In genomic region chr3:8963137-8963853, GRCh38 we compare ENCODE assay signal across 1 cellular context.
A peak's percentile ranks its signal among the peaks of the same experiment; 100 is the strongest.
TF ChIP-seq lines count a peak whose summit lies in the region.

TSS of gene RAD18 (minus strand) at chr3:8963472. CDS start at chr3:8963385, 87 bp downstream.

TF ChIP-seq in HepG2, 621 proteins besides CTCF, POLR2A, EP300 and RAD21 (continued from another document and continues in another):
- TF ChIP-seq ZNF362 (CRISPR knock-in tag; IDR thresholded peaks at IDR 0.05; ENCODE audit: borderline replicate concordance) (no peak), NR2C2 (CRISPR knock-in tag; IDR thresholded peaks at IDR 0.05; ENCODE audit: borderline replicate concordance) (peak; percentile 57; the same call in 1 of the 2 replicates), ZKSCAN5 (CRISPR knock-in tag; IDR thresholded peaks at IDR 0.05) (no peak), GTF3A (CRISPR knock-in tag; conservative IDR thresholded peaks at IDR 0.05) (no peak), NFYC (CRISPR knock-in tag; IDR thresholded peaks at IDR 0.05) (no peak; the same call in 1 of the 2 replicates), RNF2 (conservative IDR thresholded peaks at IDR 0.05; ENCODE audit: low read depth) (no peak), ARNT (IDR thresholded peaks at IDR 0.05) (no peak), ZNF780A (CRISPR knock-in tag; IDR thresholded peaks at IDR 0.05) (no peak), KDM5B (CRISPR knock-in tag; IDR thresholded peaks at IDR 0.05; ENCODE audit: borderline replicate concordance) (peak; percentile 58; the same call in 1 of the 2 replicates), PAF1 (CRISPR knock-in tag; IDR thresholded peaks at IDR 0.05) (no peak), FOXP1 (IDR thresholded peaks at IDR 0.05) (no peak), FOXP1 (CRISPR knock-in tag; IDR thresholded peaks at IDR 0.05) (no peak), ZFP62 (CRISPR knock-in tag; IDR thresholded peaks at IDR 0.05) (no peak), GLI4 (CRISPR knock-in tag; IDR thresholded peaks at IDR 0.05; ENCODE audit: borderline replicate concordance) (no peak), PAWR (CRISPR knock-in tag; IDR thresholded peaks at IDR 0.05; ENCODE audit: borderline replicate concordance) (0 out of 2 replicates have a peak, but pooled peaks have one; percentile 31), ZBTB14 (CRISPR knock-in tag; IDR thresholded peaks at IDR 0.05) (no peak), U2AF1 (optimal IDR thresholded peaks at IDR 0.05; ENCODE audit: low read depth, low read length) (no peak), ZEB1 (IDR thresholded peaks at IDR 0.05; ENCODE audit: insufficient replicate concordance, low read depth) (peak; percentile 66), SP2 (CRISPR knock-in tag; IDR thresholded peaks at IDR 0.05) (peak; percentile 60; the same call in 1 of the 2 replicates), ZNF607 (CRISPR knock-in tag; IDR thresholded peaks at IDR 0.05; ENCODE audit: borderline replicate concordance) (peak; percentile 5; the same call in 1 of the 2 replicates), ZNF414 (CRISPR knock-in tag; IDR thresholded peaks at IDR 0.05) (no peak), CHCHD3 (CRISPR knock-in tag; IDR thresholded peaks at IDR 0.05) (no peak), KAT7 (CRISPR knock-in tag; IDR thresholded peaks at IDR 0.05; ENCODE audit: borderline replicate concordance) (no peak), KMT2A (CRISPR knock-in tag; IDR thresholded peaks at IDR 0.05) (peak; percentile 94), MTA3 (CRISPR knock-in tag; IDR thresholded peaks at IDR 0.05) (no peak), TOPORS (CRISPR knock-in tag; IDR thresholded peaks at IDR 0.05) (peak; percentile 72; the same call in 1 of the 2 replicates), ZNF605 (CRISPR knock-in tag; IDR thresholded peaks at IDR 0.05) (no peak), ZC3H4 (CRISPR knock-in tag; IDR thresholded peaks at IDR 0.05; ENCODE audit: borderline replicate concordance) (no peak), E2F2 (CRISPR knock-in tag; IDR thresholded peaks at IDR 0.05; ENCODE audit: borderline replicate concordance) (no peak), ZBTB37 (CRISPR knock-in tag; IDR thresholded peaks at IDR 0.05) (no peak), MAFG (CRISPR knock-in tag; IDR thresholded peaks at IDR 0.05) (no peak), MXD1 (CRISPR knock-in tag; IDR thresholded peaks at IDR 0.05) (0 out of 2 replicates have a peak, but pooled peaks have one; percentile 48), NRL (CRISPR knock-in tag; IDR thresholded peaks at IDR 0.05; ENCODE audit: borderline replicate concordance) (peak; percentile 91), KLF9 (CRISPR knock-in tag; IDR thresholded peaks at IDR 0.05; ENCODE audit: low read depth) (no peak), KLF11 (CRISPR knock-in tag; IDR thresholded peaks at IDR 0.05) (no peak), GFI1 (CRISPR knock-in tag; IDR thresholded peaks at IDR 0.05; ENCODE audit: borderline replicate concordance) (no peak), FIP1L1 (IDR thresholded peaks at IDR 0.05; ENCODE audit: borderline replicate concordance, insufficient read depth, low read depth, low read length) (no peak), ZNF564 (CRISPR knock-in tag; IDR thresholded peaks at IDR 0.05) (no peak), ZIK1 (CRISPR knock-in tag; IDR thresholded peaks at IDR 0.05; ENCODE audit: borderline replicate concordance, low read depth) (no peak), RBFOX2 (IDR thresholded peaks at IDR 0.05; ENCODE audit: low read depth, low read length) (peak; percentile 74), CC2D1A (CRISPR knock-in tag; IDR thresholded peaks at IDR 0.05) (no peak), ZNF749 (CRISPR knock-in tag; IDR thresholded peaks at IDR 0.05; ENCODE audit: borderline replicate concordance) (peak; percentile 73; the same call in 1 of the 2 replicates), ZNF12 (CRISPR knock-in tag; IDR thresholded peaks at IDR 0.05) (no peak), MYNN (CRISPR knock-in tag; IDR thresholded peaks at IDR 0.05; ENCODE audit: low read depth) (no peak), ZNF34 (CRISPR knock-in tag; IDR thresholded peaks at IDR 0.05; ENCODE audit: borderline replicate concordance) (peak; percentile 62; the same call in 1 of the 2 replicates), ZNF350 (CRISPR knock-in tag; IDR thresholded peaks at IDR 0.05; ENCODE audit: borderline replicate concordance, low read depth) (peak; percentile 80; the same call in 1 of the 2 replicates), ZNF446 (CRISPR knock-in tag; IDR thresholded peaks at IDR 0.05) (no peak), LCORL (IDR thresholded peaks at IDR 0.05) (no peak), LCORL (CRISPR knock-in tag; IDR thresholded peaks at IDR 0.05) (no peak), SP5 (CRISPR knock-in tag; IDR thresholded peaks at IDR 0.05; ENCODE audit: borderline replicate concordance, low read depth) (peak; percentile 56; the same call in 1 of the 2 replicates), RXRB (CRISPR knock-in tag; IDR thresholded peaks at IDR 0.05; ENCODE audit: borderline replicate concordance) (no peak), RBM39 (IDR thresholded peaks at IDR 0.05; ENCODE audit: low read depth, low read length, poor library complexity, severe bottlenecking) (no peak), TAF15 (IDR thresholded peaks at IDR 0.05; ENCODE audit: low read depth, low read length, poor library complexity, severe bottlenecking) (peak; percentile 70), ZNF143 (CRISPR knock-in tag; IDR thresholded peaks at IDR 0.05) (peak; percentile 92), MED13 (CRISPR knock-in tag; IDR thresholded peaks at IDR 0.05) (no peak), SUZ12 (IDR thresholded peaks at IDR 0.05; ENCODE audit: low read depth, low read length) (peak; percentile 34; the same call in 1 of the 2 replicates), TCF12 (IDR thresholded peaks at IDR 0.05) (no peak), TCF12 (CRISPR knock-in tag; IDR thresholded peaks at IDR 0.05) (no peak), ZNF501 (CRISPR knock-in tag; IDR thresholded peaks at IDR 0.05) (peak; percentile 86)
- TF ChIP-seq, protein P1, sequence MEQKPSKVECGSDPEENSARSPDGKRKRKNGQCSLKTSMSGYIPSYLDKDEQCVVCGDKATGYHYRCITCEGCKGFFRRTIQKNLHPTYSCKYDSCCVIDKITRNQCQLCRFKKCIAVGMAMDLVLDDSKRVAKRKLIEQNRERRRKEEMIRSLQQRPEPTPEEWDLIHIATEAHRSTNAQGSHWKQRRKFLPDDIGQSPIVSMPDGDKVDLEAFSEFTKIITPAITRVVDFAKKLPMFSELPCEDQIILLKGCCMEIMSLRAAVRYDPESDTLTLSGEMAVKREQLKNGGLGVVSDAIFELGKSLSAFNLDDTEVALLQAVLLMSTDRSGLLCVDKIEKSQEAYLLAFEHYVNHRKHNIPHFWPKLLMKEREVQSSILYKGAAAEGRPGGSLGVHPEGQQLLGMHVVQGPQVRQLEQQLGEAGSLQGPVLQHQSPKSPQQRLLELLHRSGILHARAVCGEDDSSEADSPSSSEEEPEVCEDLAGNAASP (CRISPR knock-in tag; IDR thresholded peaks at IDR 0.05; ENCODE audit: borderline replicate concordance): no peak
- TF ChIP-seq, protein P2, sequence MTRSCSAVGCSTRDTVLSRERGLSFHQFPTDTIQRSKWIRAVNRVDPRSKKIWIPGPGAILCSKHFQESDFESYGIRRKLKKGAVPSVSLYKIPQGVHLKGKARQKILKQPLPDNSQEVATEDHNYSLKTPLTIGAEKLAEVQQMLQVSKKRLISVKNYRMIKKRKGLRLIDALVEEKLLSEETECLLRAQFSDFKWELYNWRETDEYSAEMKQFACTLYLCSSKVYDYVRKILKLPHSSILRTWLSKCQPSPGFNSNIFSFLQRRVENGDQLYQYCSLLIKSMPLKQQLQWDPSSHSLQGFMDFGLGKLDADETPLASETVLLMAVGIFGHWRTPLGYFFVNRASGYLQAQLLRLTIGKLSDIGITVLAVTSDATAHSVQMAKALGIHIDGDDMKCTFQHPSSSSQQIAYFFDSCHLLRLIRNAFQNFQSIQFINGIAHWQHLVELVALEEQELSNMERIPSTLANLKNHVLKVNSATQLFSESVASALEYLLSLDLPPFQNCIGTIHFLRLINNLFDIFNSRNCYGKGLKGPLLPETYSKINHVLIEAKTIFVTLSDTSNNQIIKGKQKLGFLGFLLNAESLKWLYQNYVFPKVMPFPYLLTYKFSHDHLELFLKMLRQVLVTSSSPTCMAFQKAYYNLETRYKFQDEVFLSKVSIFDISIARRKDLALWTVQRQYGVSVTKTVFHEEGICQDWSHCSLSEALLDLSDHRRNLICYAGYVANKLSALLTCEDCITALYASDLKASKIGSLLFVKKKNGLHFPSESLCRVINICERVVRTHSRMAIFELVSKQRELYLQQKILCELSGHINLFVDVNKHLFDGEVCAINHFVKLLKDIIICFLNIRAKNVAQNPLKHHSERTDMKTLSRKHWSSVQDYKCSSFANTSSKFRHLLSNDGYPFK (CRISPR knock-in tag; IDR thresholded peaks at IDR 0.05; ENCODE audit: borderline replicate concordance): peak; percentile 72; the same call in 1 of the 2 replicates
- TF ChIP-seq, protein P3, sequence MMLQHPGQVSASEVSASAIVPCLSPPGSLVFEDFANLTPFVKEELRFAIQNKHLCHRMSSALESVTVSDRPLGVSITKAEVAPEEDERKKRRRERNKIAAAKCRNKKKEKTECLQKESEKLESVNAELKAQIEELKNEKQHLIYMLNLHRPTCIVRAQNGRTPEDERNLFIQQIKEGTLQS (CRISPR knock-in tag; IDR thresholded peaks at IDR 0.05): no peak
- TF ChIP-seq, protein P4, sequence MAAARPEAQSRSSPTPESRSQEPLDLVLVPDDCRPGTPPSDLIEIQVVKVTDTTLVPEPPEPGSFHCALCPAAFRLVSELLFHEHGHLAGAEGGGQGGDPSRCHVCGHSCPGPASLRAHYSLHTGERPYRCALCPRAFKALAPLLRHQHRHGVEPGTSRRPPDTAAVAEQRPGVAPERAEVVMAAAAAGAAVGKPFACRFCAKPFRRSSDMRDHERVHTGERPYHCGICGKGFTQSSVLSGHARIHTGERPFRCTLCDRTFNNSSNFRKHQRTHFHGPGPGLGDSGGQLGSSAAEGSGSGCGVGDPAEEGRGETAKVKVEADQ (CRISPR knock-in tag; IDR thresholded peaks at IDR 0.05; ENCODE audit: borderline replicate concordance): no peak
- TF ChIP-seq, protein P5, sequence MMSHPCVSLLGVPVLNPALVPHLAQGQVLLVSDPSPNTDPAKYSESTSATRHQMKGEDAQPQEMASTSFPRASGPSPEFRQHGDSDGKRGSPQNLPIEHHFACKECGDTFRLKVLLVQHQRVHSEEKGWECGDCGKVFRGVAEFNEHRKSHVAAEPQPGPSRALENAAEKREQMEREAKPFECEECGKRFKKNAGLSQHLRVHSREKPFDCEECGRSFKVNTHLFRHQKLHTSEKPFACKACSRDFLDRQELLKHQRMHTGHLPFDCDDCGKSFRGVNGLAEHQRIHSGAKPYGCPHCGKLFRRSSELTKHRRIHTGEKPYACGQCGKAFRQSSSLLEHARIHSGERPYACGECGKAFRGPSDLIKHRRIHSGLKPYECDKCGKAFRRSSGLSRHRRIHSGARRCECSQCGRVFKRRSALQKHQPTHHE (CRISPR knock-in tag; IDR thresholded peaks at IDR 0.05; ENCODE audit: borderline replicate concordance): no peak
